8 cellular contexts compared by ENCODE assay signal in the genomic region with DNA sequence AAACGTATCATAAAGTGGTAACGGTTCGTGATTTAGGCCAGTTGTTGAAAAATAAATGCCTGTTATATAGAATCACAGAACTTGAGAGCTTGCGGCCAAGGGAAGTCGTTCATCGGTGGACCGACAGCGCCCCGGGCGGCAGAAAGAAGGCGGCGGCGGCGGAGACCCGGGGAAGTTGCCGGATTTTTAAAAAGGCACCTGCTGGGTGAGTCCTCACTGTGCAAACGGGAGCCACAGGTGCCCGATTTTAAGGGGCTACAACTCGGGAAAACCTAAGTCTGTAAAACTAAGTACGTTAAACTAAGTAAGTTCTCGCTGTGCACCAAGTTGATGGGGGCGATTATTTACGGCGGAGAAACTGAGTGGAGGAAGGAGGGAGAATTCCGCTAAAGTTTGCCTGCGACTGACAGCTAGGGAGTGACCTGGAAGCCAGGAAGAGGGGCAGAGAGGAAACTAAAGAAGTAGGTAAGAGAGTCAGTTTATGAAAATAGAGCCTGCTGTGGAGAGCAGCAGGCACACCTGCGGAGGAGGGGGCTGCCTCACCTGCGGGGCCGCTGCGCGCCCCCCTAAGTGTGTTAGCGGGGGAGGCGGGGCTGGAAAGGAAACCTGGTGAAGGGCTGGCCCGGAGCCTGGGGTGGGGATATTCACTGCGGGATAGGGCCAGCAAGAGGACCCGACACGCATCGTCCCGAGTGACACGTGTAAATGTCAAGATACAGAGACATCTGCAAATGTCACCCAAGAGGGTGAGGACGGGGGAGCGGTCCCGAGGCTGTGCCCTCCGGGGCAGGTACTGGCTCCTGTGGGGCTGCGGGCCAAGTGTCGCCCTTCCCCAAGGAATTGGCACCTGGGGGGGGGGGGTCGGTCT. TPM values are rescaled to one million over a fixed set of nuclear protein-coding genes. Genes with fewer than 3 reads are reported as not detected.
DNase-seq lines count a peak whose midpoint lies in the region; ATAC-seq and TF ChIP-seq lines count a peak whose summit lies in the region.

No MANE protein-coding gene starts in this region.

- 0 out of 3 replicates have a peak, but pooled peaks have one; percentile 30 for TF ChIP-seq CTCF in GM12872 (IDR thresholded peaks at IDR 0.05; ENCODE audit: insufficient read depth, low read depth, low read length)
- TF ChIP-seq CTCF in adrenal gland (IDR thresholded peaks at IDR 0.05): peak; percentile 58 to 75 (median 70)
- TF ChIP-seq CTCF in left ventricle myocardium inferior (IDR thresholded peaks at IDR 0.05; ENCODE audit: borderline replicate concordance): peak; percentile 72

- intact Hi-C loops in adrenal gland (cut with DNase I): loop anchor here in 1 of 2 donors (5.0 kb wide), 1 partner anchor 405 kb away; no protein-coding TSS in a partner anchor
- intact Hi-C loops in left ventricle myocardium inferior (cut with micrococcal nuclease): no loop called here
- intact Hi-C loops in posterior vena cava (cut with DNase I): loop anchor here in 1 of 2 donors (2.0 kb wide), 1 partner anchor 404 kb away; no protein-coding TSS in a partner anchor

- ATAC-seq in HG03469 (IDR thresholded peaks at IDR 0.05; ENCODE audit: unreplicated experiment) (no peak), HG03442 (IDR thresholded peaks at IDR 0.05; ENCODE audit: unreplicated experiment) (no peak)

- H3K4me1 ChIP-seq in adrenal gland (replicated peaks in 1 of 2): peaks cover 10 to 12% of the 10 kb centered on the region in 2 donors
- peaks cover 17% of the 10 kb centered on the region for H3K4me1 ChIP-seq in left ventricle myocardium inferior

- peak overlapping the region in 2 of 4 donors; percentile 14 to 53 for H3K4me3 ChIP-seq in adrenal gland
- H3K4me3 ChIP-seq in left ventricle myocardium inferior: peak overlapping the region; percentile 63

- DNase-seq in NCI-H748 (lab: John Stamatoyannopoulos, UW; ENCODE audit: unreplicated experiment) (peak; percentile 56), adrenal gland (peak; percentile 28 to 79 (median 63)), left ventricle myocardium inferior (peak; percentile 44), posterior vena cava (ENCODE audit: low spot score) (peak; percentile 89), UCSD-AML1 (lab: John Stamatoyannopoulos, UW; ENCODE audit: unreplicated experiment) (no peak)

- no peaks in the 10 kb centered on the region for H3K36me3 ChIP-seq in adrenal gland (replicated peaks in 1 of 2)
- H3K36me3 ChIP-seq in left ventricle myocardium inferior: no peaks in the 10 kb centered on the region

- peaks cover 10% of the 10 kb centered on the region for H3K27me3 ChIP-seq in adrenal gland
- H3K27me3 ChIP-seq in left ventricle myocardium inferior (ENCODE audit: low read depth): peaks cover 87% of the 10 kb centered on the region

- no peaks in the 10 kb centered on the region for H3K9me3 ChIP-seq in adrenal gland (replicated peaks in 1 of 3)
- H3K9me3 ChIP-seq in left ventricle myocardium inferior (replicated peaks): peaks cover 5% of the 10 kb centered on the region

- no peak overlapping the region for H3K27ac ChIP-seq in adrenal gland
- no peak overlapping the region for H3K27ac ChIP-seq in left ventricle myocardium inferior (replicated peaks)

- no peak for TF ChIP-seq POLR2A in adrenal gland (IDR thresholded peaks at IDR 0.05)

- WGBS in adrenal gland, 4 donors: 2 to 3% (median 2%) methylated on average over 39 to 47 of the region's 47 CpGs

RNA-seq across cellular contexts. Expression of a gene that starts 1.0 kb away (rescaled TPM):
- 1 to 10 TPM in 1 of 8 donors, under 1 TPM in 7; 0.13 to 2.1 (median 0.65) TPM for total RNA-seq in adrenal gland
- polyA plus RNA-seq in adrenal gland: under 1 TPM; 0.08 to 0.37 (median 0.16) TPM
- 0.27 TPM for total RNA-seq in left ventricle myocardium inferior
- total RNA-seq in posterior vena cava: 1 to 10 TPM; 2.2 to 2.8 TPM
